ENCODE assay signal across 8 cellular contexts in genomic region chr3:133804896-133805295, GRCh38. TPM values are rescaled to one million over a fixed set of nuclear protein-coding genes. Genes with fewer than 3 reads are reported as not detected.
DNase-seq lines count a peak whose midpoint lies in the region; ATAC-seq and TF ChIP-seq lines count a peak whose summit lies in the region.

No MANE protein-coding gene starts in this region.

- no peaks in the 10 kb centered on the region for H3F3A ChIP-seq in MM.1S (ENCODE audit: insufficient read depth, low read length)

- H3K27ac ChIP-seq in DND-41 (ENCODE audit: low read length) (no peak overlapping the region), MM.1S (ENCODE audit: low read length) (no peak overlapping the region), osteoblast (ENCODE audit: low read depth, low read length) (no peak overlapping the region)
- H3K27ac ChIP-seq in effector memory CD4-positive, alpha-beta T cell (ENCODE audit: insufficient read depth, low read length, poor library complexity, severe bottlenecking) = peak overlapping the region; percentile 80

- peak overlapping the region; percentile 97 for H2AFZ ChIP-seq in DND-41 (ENCODE audit: low read depth, low read length)
- H2AFZ ChIP-seq in MM.1S (ENCODE audit: low read length) = peak overlapping the region; percentile 97
- H2AFZ ChIP-seq in osteoblast (ENCODE audit: low read length) = peak overlapping the region; percentile 96

- H3K79me2 ChIP-seq in DND-41 (ENCODE audit: insufficient read depth, low read length) = peaks cover 20% of the 10 kb centered on the region
- H3K79me2 ChIP-seq in MM.1S (ENCODE audit: low read length) = peaks cover 37% of the 10 kb centered on the region
- H3K79me2 ChIP-seq in osteoblast (ENCODE audit: insufficient read depth, low read length) = peaks cover 26% of the 10 kb centered on the region

- peaks cover 27% of the 10 kb centered on the region for H3K4me1 ChIP-seq in DND-41 (ENCODE audit: insufficient read depth, low read length)
- peaks cover 15% of the 10 kb centered on the region for H3K4me1 ChIP-seq in MM.1S (ENCODE audit: low read length)
- H3K4me1 ChIP-seq in effector memory CD4-positive, alpha-beta T cell (ENCODE audit: control insufficient read depth, insufficient read depth, low read length, poor library complexity, severe bottlenecking) = peaks cover 14% of the 10 kb centered on the region
- H3K4me1 ChIP-seq in osteoblast (ENCODE audit: insufficient read depth, low read length) = peaks cover 10% of the 10 kb centered on the region

- no peak for DNase-seq in DND-41
- DNase-seq in MM.1S = no peak
- DNase-seq in effector memory CD4-positive, alpha-beta T cell = no peak
- no peak for DNase-seq in osteoblast (ENCODE audit: insufficient read length, low spot score, missing footprints)
- no peak for DNase-seq in amniotic stem cell (lab: John Stamatoyannopoulos, UW)
- no peak for DNase-seq in NCI-H2107 (lab: John Stamatoyannopoulos, UW)

- TF ChIP-seq CTCF in DND-41 (IDR thresholded peaks at IDR 0.05; ENCODE audit: borderline replicate concordance, extremely low read depth, low read length, poor library complexity, severe bottlenecking) (no peak), MM.1S (IDR thresholded peaks at IDR 0.05; ENCODE audit: low read length) (no peak), osteoblast (IDR thresholded peaks at IDR 0.05; ENCODE audit: extremely low read depth, low read depth, low read length) (no peak)

- peak overlapping the region; percentile 95 for H3K4me2 ChIP-seq in DND-41 (ENCODE audit: insufficient read depth, low read length)
- H3K4me2 ChIP-seq in MM.1S (ENCODE audit: low read depth, low read length) = peak overlapping the region; percentile 89
- peak overlapping the region; percentile 96 for H3K4me2 ChIP-seq in osteoblast (ENCODE audit: insufficient read depth, low read length)

- H3K9me2 ChIP-seq in MM.1S (replicated peaks; ENCODE audit: insufficient read depth, low read length) = no peaks in the 10 kb centered on the region

- H3K36me3 ChIP-seq in DND-41 (ENCODE audit: insufficient read depth, low read length) (peaks cover 22% of the 10 kb centered on the region; the same call in 1 of the 2 replicates), MM.1S (replicated peaks; ENCODE audit: insufficient read depth, low read length) (peaks cover 10% of the 10 kb centered on the region), osteoblast (ENCODE audit: insufficient read depth, low read length) (peaks cover 18% of the 10 kb centered on the region)
- peaks cover 6% of the 10 kb centered on the region for H3K36me3 ChIP-seq in effector memory CD4-positive, alpha-beta T cell (ENCODE audit: control insufficient read depth, insufficient read depth, low read length)

- H3K9me3 ChIP-seq in DND-41 (ENCODE audit: insufficient read depth, low read length, severe bottlenecking) (no peaks in the 10 kb centered on the region), MM.1S (replicated peaks; ENCODE audit: insufficient read depth, low read length) (no peaks in the 10 kb centered on the region), osteoblast (ENCODE audit: low read depth, low read length) (no peaks in the 10 kb centered on the region)
- no peaks in the 10 kb centered on the region for H3K9me3 ChIP-seq in effector memory CD4-positive, alpha-beta T cell (ENCODE audit: control insufficient read depth, low read length)

- ATAC-seq in DND-41 (ENCODE audit: insufficient read depth, low read depth) = no peak
- no peak for ATAC-seq in GM18511 (IDR thresholded peaks at IDR 0.05; ENCODE audit: unreplicated experiment)
- ATAC-seq in HG02588 (IDR thresholded peaks at IDR 0.05; ENCODE audit: unreplicated experiment) = no peak

- H3K4me3 ChIP-seq in DND-41 (ENCODE audit: low read depth in 1 of 2, low read length in 2 of 2) = peak overlapping the region in 1 of 2 experiments; percentile 87; a peak in 2 of 4 replicates
- H3K4me3 ChIP-seq in MM.1S (ENCODE audit: low read length) = peak overlapping the region; percentile 82
- H3K4me3 ChIP-seq in effector memory CD4-positive, alpha-beta T cell (ENCODE audit: insufficient read depth, low read depth, low read length, poor library complexity, severe bottlenecking) = peak overlapping the region; percentile 89
- H3K4me3 ChIP-seq in osteoblast (ENCODE audit: insufficient read depth, low read length) = peak overlapping the region; percentile 89

- H3K27me3 ChIP-seq in DND-41 (ENCODE audit: insufficient read depth, low read length, poor library complexity) = peaks cover 4% of the 10 kb centered on the region
- no peaks in the 10 kb centered on the region for H3K27me3 ChIP-seq in MM.1S (replicated peaks; ENCODE audit: insufficient read depth, low read length)
- no peaks in the 10 kb centered on the region for H3K27me3 ChIP-seq in effector memory CD4-positive, alpha-beta T cell (replicated peaks; ENCODE audit: control insufficient read depth, insufficient read depth, low read length, poor library complexity, severe bottlenecking)
- peaks cover 3% of the 10 kb centered on the region for H3K27me3 ChIP-seq in osteoblast (ENCODE audit: insufficient read depth, low read length)

- no peak overlapping the region for H3K9ac ChIP-seq in DND-41 (ENCODE audit: low read depth, low read length)
- H3K9ac ChIP-seq in MM.1S (ENCODE audit: low read length) = no peak overlapping the region

- H4K20me1 ChIP-seq in DND-41 (ENCODE audit: insufficient read depth, low read length) (no peaks in the 10 kb centered on the region), MM.1S (ENCODE audit: insufficient read depth, low read length) (no peaks in the 10 kb centered on the region), osteoblast (ENCODE audit: insufficient read depth, low read length) (peaks cover 5% of the 10 kb centered on the region)

RNA-seq across cellular contexts. Expression of gene SRPRB, which starts 0.7 kb away (rescaled TPM):
- 76.0 and 80.3 TPM in 2 replicates for total RNA-seq in osteoblast

RNA-seq across cellular contexts. Expression of gene TF, which starts 58.7 kb away (rescaled TPM):
- 0.36 and 0.88 TPM in 2 replicates for total RNA-seq in osteoblast
